In genomic region chr19:55635856-55636440, GRCh38 we compare ENCODE assay signal across 8 cellular contexts. TPM values are rescaled to one million over a fixed set of nuclear protein-coding genes. Genes with fewer than 3 reads are reported as not detected.
DNase-seq lines count a peak whose midpoint lies in the region; ATAC-seq and TF ChIP-seq lines count a peak whose summit lies in the region.

No MANE protein-coding gene starts in this region.

- H3K4me3 Mint-ChIP-seq in activated T-helper 17 cell treated with anti-CD3 and anti-CD28 coated beads, Interleukin-2, amount 50 U/mL, for 72 hours = peak overlapping the region; percentile 96

- H3K36me3 Mint-ChIP-seq in activated T-helper 17 cell treated with anti-CD3 and anti-CD28 coated beads, Interleukin-2, amount 50 U/mL, for 72 hours (ENCODE audit: low read depth) = peaks cover 43% of the 10 kb centered on the region

- no peaks in the 10 kb centered on the region for H3K27me3 Mint-ChIP-seq in activated T-helper 17 cell treated with anti-CD3 and anti-CD28 coated beads, Interleukin-2, amount 50 U/mL, for 72 hours

- CTCF ChIA-PET in HCT116 (lab: Charles Lee) = no interaction called here

- 0 out of 4 replicates have a peak, but pooled peaks cover 0 to 3% of the 10 kb centered on the region in 2 experiments for H3K36me3 ChIP-seq in HCT116 (ENCODE audit: control insufficient read depth in 1 of 2, insufficient read depth in 2 of 2, low read length in 2 of 2)
- H3K36me3 ChIP-seq in iPS DF 6.9 (ENCODE audit: control insufficient read depth, insufficient read depth, low read length) = no peaks in the 10 kb centered on the region
- no peaks in the 10 kb centered on the region for H3K36me3 ChIP-seq in smooth muscle cell (ENCODE audit: low read depth)

- H3K9me3 Mint-ChIP-seq in activated T-helper 17 cell treated with anti-CD3 and anti-CD28 coated beads, Interleukin-2, amount 50 U/mL, for 72 hours = peaks cover 3% of the 10 kb centered on the region

- no CpG with 5 or more reads among the region's 7 CpGs for WGBS in iPS DF 6.9 (ENCODE audit: insufficient coverage, insufficient read length)
- 80% methylated on average over 7 of the region's 7 CpGs for WGBS in smooth muscle cell (ENCODE audit: low lambda C conversion rate)

- no peak for TF ChIP-seq RAD21 in HCT116 (IDR thresholded peaks at IDR 0.05; ENCODE audit: low read depth)

- H3K4me2 ChIP-seq in HCT116 (ENCODE audit: low read length) = peak overlapping the region; percentile 88
- peak overlapping the region; percentile 90 for H3K4me2 ChIP-seq in smooth muscle cell

- no TSS peak for BruUV-seq in HCT116 (replicated peaks; lab: Mats Ljungman, UMichigan)

- no peak overlapping the region for H2AFZ ChIP-seq in HCT116 (ENCODE audit: low read depth, low read length, poor library complexity, severe bottlenecking)
- H2AFZ ChIP-seq in smooth muscle cell (ENCODE audit: low read depth) = no peak overlapping the region

- H3K9me2 ChIP-seq in HCT116 (ENCODE audit: insufficient read depth) = no peaks in the 10 kb centered on the region

- H3K4me3 ChIP-seq in HCT116 (replicated peaks in 1 of 2; ENCODE audit: low read depth in 1 of 2, low read length in 2 of 2) (peak overlapping the region; percentile 78 to 93), iPS DF 6.9 (ENCODE audit: low read length) (peak overlapping the region; percentile 78; the same call in 1 of the 2 replicates), smooth muscle cell (peak overlapping the region; percentile 87)

- H3K4me1 Mint-ChIP-seq in activated T-helper 17 cell treated with anti-CD3 and anti-CD28 coated beads, Interleukin-2, amount 50 U/mL, for 72 hours = peaks cover 50% of the 10 kb centered on the region

- H3K9me3 ChIP-seq in HCT116 (ENCODE audit: control insufficient read depth in 1 of 2, insufficient read depth in 1 of 2, low read depth in 1 of 2, low read length in 2 of 2) (no peaks in the 10 kb centered on the region), iPS DF 6.9 (ENCODE audit: control insufficient read depth, insufficient read depth, low read length) (no peaks in the 10 kb centered on the region), smooth muscle cell (replicated peaks; ENCODE audit: low read depth) (no peaks in the 10 kb centered on the region)

- DNase-seq in HCT116 (ENCODE audit: low read depth, low spot score) = no peak
- no peak for DNase-seq in iPS DF 6.9 (ENCODE audit: low read depth, low spot score)
- DNase-seq in smooth muscle cell (lab: John Stamatoyannopoulos, UW; ENCODE audit: unreplicated experiment) = no peak
- DNase-seq in Kasumi-1 (lab: John Stamatoyannopoulos, UW) = no peak
- no peak for DNase-seq in activated CD8-positive, alpha-beta memory T cell treated with anti-CD3 and anti-CD28 coated beads, Interleukin-2, amount 50 U/mL, for 4 hours

- TF ChIP-seq CTCF in HCT116 (IDR thresholded peaks at IDR 0.05 in 2 of 3, conservative IDR thresholded peaks at IDR 0.05 in 1 of 3; ENCODE audit: borderline replicate concordance in 1 of 3, insufficient read depth in 1 of 3, low read depth in 2 of 3, low read length in 2 of 3) (no peak), smooth muscle cell (IDR thresholded peaks at IDR 0.05; ENCODE audit: borderline replicate concordance, insufficient read depth, poor library complexity, severe bottlenecking) (no peak)

- H3K79me2 ChIP-seq in HCT116 (ENCODE audit: insufficient read depth, low read length) (peaks cover 47% of the 10 kb centered on the region), smooth muscle cell (ENCODE audit: low read depth) (peaks cover 41% of the 10 kb centered on the region)

- H3K4me1 ChIP-seq in HCT116 (ENCODE audit: control insufficient read depth in 1 of 2, insufficient read depth in 2 of 2, low read length in 2 of 2) (peaks cover 32 to 62% of the 10 kb centered on the region in 2 experiments), iPS DF 6.9 (ENCODE audit: control insufficient read depth, insufficient read depth, low read length) (peaks cover 3% of the 10 kb centered on the region; the same call in 1 of the 2 replicates), smooth muscle cell (ENCODE audit: low read depth) (peaks cover 12% of the 10 kb centered on the region)

- H3K9ac ChIP-seq in HCT116 (ENCODE audit: low read length) (peak overlapping the region; percentile 95), smooth muscle cell (ENCODE audit: low read depth) (peak overlapping the region; percentile 95)

- peak overlapping the region; percentile 100 for H3K27ac Mint-ChIP-seq in activated T-helper 17 cell treated with anti-CD3 and anti-CD28 coated beads, Interleukin-2, amount 50 U/mL, for 72 hours

- peaks cover 18% of the 10 kb centered on the region for H3F3A ChIP-seq in smooth muscle cell (ENCODE audit: low read depth)

- POLR2A ChIA-PET in HCT116 (lab: Charles Lee) = interaction anchor here (1.5 kb wide), 1 partner anchor 12 kb away, joined by 4 read pairs; the partner anchor contains the start of gene ZNF784

- RAD21 ChIA-PET in HCT116 (lab: Charles Lee; ENCODE audit: low non-redundant PET in 1 of 2, low total read pairs in 2 of 2, uncharacterized antibody in 2 of 2, unreplicated experiment in 2 of 2) = no interaction called here

- H3K27me3 ChIP-seq in HCT116 (ENCODE audit: insufficient read depth, low read length) (no peaks in the 10 kb centered on the region), iPS DF 6.9 (ENCODE audit: control insufficient read depth, insufficient read depth, low read length) (no peaks in the 10 kb centered on the region), smooth muscle cell (ENCODE audit: low read depth) (no peaks in the 10 kb centered on the region)

- no peak for ATAC-seq in HCT116
- ATAC-seq in activated T-helper 17 cell treated with anti-CD3 and anti-CD28 coated beads, Interleukin-2, amount 50 U/mL, for 72 hours (replicated peaks) = no peak
- ATAC-seq in GM19351 (IDR thresholded peaks at IDR 0.05; ENCODE audit: unreplicated experiment) = no peak
- ATAC-seq in GM21717 (IDR thresholded peaks at IDR 0.05; ENCODE audit: unreplicated experiment) = no peak

- no peak for TF ChIP-seq POLR2A in HCT116 (IDR thresholded peaks at IDR 0.05; ENCODE audit: borderline replicate concordance, extremely low read depth, insufficient read depth, insufficient read length)

- intact Hi-C loops in HCT116 (cut with micrococcal nuclease) = loop anchor here (1.0 to 10.0 kb wide), 3 partner anchors 163 to 981 kb away; partner anchors contain the start of gene TNNT1

- H4K20me1 ChIP-seq in HCT116 (ENCODE audit: insufficient read depth) (no peaks in the 10 kb centered on the region), smooth muscle cell (ENCODE audit: low read depth) (no peaks in the 10 kb centered on the region)

- peak overlapping the region; percentile 77; the same call in 1 of the 2 replicates for H3K27ac ChIP-seq in HCT116 (ENCODE audit: low read depth, low read length)
- H3K27ac ChIP-seq in iPS DF 6.9 (ENCODE audit: low read length) = no peak overlapping the region
- peak overlapping the region; percentile 91 for H3K27ac ChIP-seq in smooth muscle cell (ENCODE audit: low read depth)

TF ChIP-seq in HCT116, 20 proteins besides CTCF, POLR2A, EP300 and RAD21:
- no peak for TF ChIP-seq EZH2 (IDR thresholded peaks at IDR 0.05)

RNA-seq across cellular contexts. Expression of gene ZNF580, which starts 4.9 kb away (rescaled TPM):
- total RNA-seq in HCT116 (2021; ENCODE audit: unreplicated experiment) = 36.7 TPM
- 37.1 and 47.1 TPM in 2 replicates for polyA plus RNA-seq in HCT116 (2012)
- 10 to 100 TPM; 21.9 to 22.2 TPM for total RNA-seq in activated T-helper 17 cell treated with anti-CD3 and anti-CD28 coated beads, Interleukin-2, amount 50 U/mL, for 72 hours
- 6.2 and 11.9 TPM in 2 replicates for total RNA-seq in smooth muscle cell
- polyA plus RNA-seq in smooth muscle cell = 68.8 and 76.8 TPM in 2 replicates

RNA-seq across cellular contexts. Expression of gene ZNF581, which starts 7.5 kb away (rescaled TPM):
- total RNA-seq in HCT116 (2021; ENCODE audit: unreplicated experiment) (44.4 TPM), smooth muscle cell (6.8 and 10.0 TPM in 2 replicates)
- polyA plus RNA-seq in HCT116 (2012) = 47.8 and 48.2 TPM in 2 replicates
- 10 to 100 TPM; 26.4 to 35.6 TPM for total RNA-seq in activated T-helper 17 cell treated with anti-CD3 and anti-CD28 coated beads, Interleukin-2, amount 50 U/mL, for 72 hours
- polyA plus RNA-seq in smooth muscle cell = 21.4 and 22.0 TPM in 2 replicates

RNA-seq across cellular contexts. Expression of gene ZNF784, which starts 11.6 kb away (rescaled TPM):
- total RNA-seq in HCT116 (2021; ENCODE audit: unreplicated experiment) (5.3 TPM), smooth muscle cell (3.1 and 3.8 TPM in 2 replicates)
- 7.5 and 8.0 TPM in 2 replicates for polyA plus RNA-seq in HCT116 (2012)
- total RNA-seq in activated T-helper 17 cell treated with anti-CD3 and anti-CD28 coated beads, Interleukin-2, amount 50 U/mL, for 72 hours = 1 to 10 TPM; 4.6 to 5.3 TPM
- 7.2 and 7.3 TPM in 2 replicates for polyA plus RNA-seq in smooth muscle cell

RNA-seq across cellular contexts. Expression of gene CCDC106, which starts 12.1 kb away (rescaled TPM):
- total RNA-seq in HCT116 (2021; ENCODE audit: unreplicated experiment) (1.0 TPM), smooth muscle cell (6.9 and 7.7 TPM in 2 replicates)
- polyA plus RNA-seq in HCT116 (2012) = 0.56 and 0.70 TPM in 2 replicates
- total RNA-seq in activated T-helper 17 cell treated with anti-CD3 and anti-CD28 coated beads, Interleukin-2, amount 50 U/mL, for 72 hours = 1 to 10 TPM; 2.4 to 2.6 TPM
- 18.3 and 24.8 TPM in 2 replicates for polyA plus RNA-seq in smooth muscle cell

RNA-seq across cellular contexts. Expression of gene U2AF2, which starts 18.9 kb away (rescaled TPM):
- total RNA-seq in HCT116 (2021; ENCODE audit: unreplicated experiment) (259 TPM), smooth muscle cell (70.7 and 75.0 TPM in 2 replicates)
- 199 and 201 TPM in 2 replicates for polyA plus RNA-seq in HCT116 (2012)
- total RNA-seq in activated T-helper 17 cell treated with anti-CD3 and anti-CD28 coated beads, Interleukin-2, amount 50 U/mL, for 72 hours = 100 to 1,000 TPM; 254 to 333 TPM
- polyA plus RNA-seq in smooth muscle cell = 8.4 and 14.4 TPM in 2 replicates
